Comparison of ENCODE assay signal across 7 cellular contexts in genomic region chr10:89861584-89862287, GRCh38.
DNase-seq lines count a peak whose midpoint lies in the region; ATAC-seq lines count a peak whose summit lies in the region.

No MANE protein-coding gene starts in this region.

- intact Hi-C loops in sciatic nerve (cut with DNase I): no loop called here

- peak overlapping the region; percentile 40 for H3K4me3 Mint-ChIP-seq in activated naive CD8-positive, alpha-beta T cell treated with anti-CD3 and anti-CD28 coated beads, Interleukin-2, amount 10 ng/mL, durations not matched to agents 7 days and 5 days

- H3K9me3 Mint-ChIP-seq in activated naive CD8-positive, alpha-beta T cell treated with anti-CD3 and anti-CD28 coated beads, Interleukin-2, amount 10 ng/mL, durations not matched to agents 7 days and 5 days: no peaks in the 10 kb centered on the region

- H3K27ac Mint-ChIP-seq in activated naive CD8-positive, alpha-beta T cell treated with anti-CD3 and anti-CD28 coated beads, Interleukin-2, amount 10 ng/mL, durations not matched to agents 7 days and 5 days: peak overlapping the region; percentile 65

- peaks cover 5% of the 10 kb centered on the region for H3K27me3 Mint-ChIP-seq in activated naive CD8-positive, alpha-beta T cell treated with anti-CD3 and anti-CD28 coated beads, Interleukin-2, amount 10 ng/mL, durations not matched to agents 7 days and 5 days

- H3K4me1 Mint-ChIP-seq in activated naive CD8-positive, alpha-beta T cell treated with anti-CD3 and anti-CD28 coated beads, Interleukin-2, amount 10 ng/mL, durations not matched to agents 7 days and 5 days: peaks cover 11% of the 10 kb centered on the region

- POLR2A ChIA-PET in activated naive CD8-positive, alpha-beta T cell treated with anti-CD3 and anti-CD28 coated beads, Interleukin-2, amount 10 ng/mL, durations not matched to agents 7 days and 5 days (lab: Charles Lee): no interaction called here

- peak; percentile 62 for DNase-seq in LHCN-M2 (ENCODE audit: low read depth)
- DNase-seq in activated naive CD8-positive, alpha-beta T cell treated with anti-CD3 and anti-CD28 coated beads, Interleukin-2, amount 10 ng/mL, durations not matched to agents 7 days and 5 days: no peak
- DNase-seq in sciatic nerve (ENCODE audit: low spot score): no peak
- no peak for DNase-seq in midbrain (lab: John Stamatoyannopoulos, UW)
- no peak for DNase-seq in NCI-H1092 (lab: John Stamatoyannopoulos, UW)

- ATAC-seq in GM18519 (IDR thresholded peaks at IDR 0.05; ENCODE audit: low FRiP score, unreplicated experiment) (peak; percentile 42), sciatic nerve (peak; percentile 48), HG03280 (IDR thresholded peaks at IDR 0.05; ENCODE audit: unreplicated experiment) (no peak)
- peak; percentile 44 for ATAC-seq in activated naive CD8-positive, alpha-beta T cell treated with anti-CD3 and anti-CD28 coated beads, Interleukin-2, amount 10 ng/mL, durations not matched to agents 7 days and 5 days (ENCODE audit: low read depth)

- no peaks in the 10 kb centered on the region for H3K36me3 Mint-ChIP-seq in activated naive CD8-positive, alpha-beta T cell treated with anti-CD3 and anti-CD28 coated beads, Interleukin-2, amount 10 ng/mL, durations not matched to agents 7 days and 5 days
